In the genomic region with DNA sequence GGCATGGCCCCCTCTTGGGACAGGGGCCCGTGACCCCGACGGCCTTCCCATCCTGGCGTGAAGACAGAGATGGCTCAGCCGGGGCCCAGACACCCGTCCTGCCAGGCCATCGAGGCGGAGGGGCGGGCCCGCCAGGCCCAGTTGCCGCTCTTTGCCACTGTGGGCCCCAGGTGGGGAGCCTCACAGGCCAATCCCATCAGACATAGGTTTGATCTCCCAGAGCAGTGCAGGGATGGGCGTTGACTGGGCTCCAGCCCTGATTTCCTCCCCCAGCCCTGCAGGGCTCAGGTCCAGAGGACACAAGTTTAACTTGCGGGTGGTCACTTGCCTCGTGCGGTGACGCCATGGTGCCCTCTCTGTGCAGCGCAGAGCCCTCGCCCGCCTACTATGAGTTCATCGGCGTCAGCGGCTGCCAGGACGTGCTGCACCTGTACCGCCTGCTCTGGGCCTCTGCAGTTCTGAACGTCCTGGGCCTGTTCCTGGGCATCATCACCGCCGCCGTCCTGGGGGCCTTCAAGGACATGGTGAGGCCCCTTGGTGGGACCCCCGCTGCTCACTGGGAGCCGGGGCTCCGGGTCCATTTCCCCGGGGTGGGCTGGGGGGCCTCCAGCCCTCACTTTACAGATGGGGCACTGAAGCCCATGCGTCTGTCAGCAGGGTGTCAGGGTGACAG, we compare ENCODE assay signal across 24 cellular contexts. TPM values are rescaled to one million over a fixed set of nuclear protein-coding genes. Genes with fewer than 3 reads are reported as not detected.
A peak's percentile ranks its signal among the peaks of the same experiment; 100 is the strongest.
DNase-seq lines count a peak whose midpoint lies in the region; ATAC-seq and TF ChIP-seq lines count a peak whose summit lies in the region.
"Had no signal": no experiment of that assay in that cellular context is flagged by ENCODE, and none has a peak within 500 bp of the region (broad histone marks: within the 10 kb centered on the region; RNA-seq: fewer than 3 reads in every experiment).

No MANE protein-coding gene starts in this region.

- no peak overlapping the region for H3K27ac Mint-ChIP-seq in T-cell
- H3K27ac Mint-ChIP-seq: B cell; GM23338; stimulated activated naive CD8-positive, alpha-beta T cell treated with anti-CD3 and anti-CD28 coated beads, Interleukin-15, Interleukin-2, amounts not matched to agents 100 ng/mL and 50 ng/mL, for 24 hours; T-helper 17 cell had no signal

- no peak for DNase-seq in RWPE1 (ENCODE audit: low spot score)
- no peak for DNase-seq in hepatocyte (ENCODE audit: low spot score)
- DNase-seq in posterior vena cava (ENCODE audit: low spot score): peak; percentile 76
- no peak for DNase-seq in NCI-H510A treated with DMSO at 0.1 percent for 48 hours (lab: John Stamatoyannopoulos, UW)
- DNase-seq in T-cell: no peak
- DNase-seq: activated gamma-delta T cell treated with Interleukin-2 at 50 U/mL for 16 hours; activated T-cell treated with anti-CD3 and anti-CD28 coated beads, Interleukin-2, amount 50 U/mL, for 1 hour; NCI-H1092 treated with DMSO at 0.1 percent for 48 hours; NCI-H2029 treated with DMSO at 0.1 percent for 48 hours; NCI-H2227 treated with DMSO at 0.1 percent for 48 hours; NCI-H748 treated with DMSO at 0.1 percent for 48 hours; T-helper 17 cell; thyroid gland had no signal

- H3K36me3 ChIP-seq in BLaER1 (peaks cover 18% of the 10 kb centered on the region; the same call in 1 of the 2 replicates), hepatocyte (replicated peaks; ENCODE audit: insufficient read depth, low read depth) (no peaks in the 10 kb centered on the region)
- H3K36me3 ChIP-seq: thyroid gland had no signal

- H3K4me2 ChIP-seq in BLaER1 (peak overlapping the region; percentile 66), hepatocyte (peak overlapping the region; percentile 50)
- H3K4me2 ChIP-seq: SK-N-SH had no signal

- peak overlapping the region; percentile 17 for H2AFZ ChIP-seq in hepatocyte

- intact Hi-C loops in posterior vena cava (cut with DNase I): loop anchor here in 1 of 2 donors (5.0 kb wide), 1 partner anchor 421 kb away; no protein-coding TSS in a partner anchor

- no peak overlapping the region for H3K4me3 ChIP-seq in BLaER1
- no peak overlapping the region for H3K4me3 ChIP-seq in hepatocyte
- H3K4me3 ChIP-seq: body of pancreas, dorsolateral prefrontal cortex, GM23338, thyroid gland had no signal

- no peak overlapping the region for H3K27ac ChIP-seq in BLaER1
- H3K27ac ChIP-seq in RWPE1: peak overlapping the region; percentile 76
- H3K27ac ChIP-seq in hepatocyte: peak overlapping the region; percentile 65
- H3K27ac ChIP-seq: body of pancreas, dorsolateral prefrontal cortex, thyroid gland had no signal

- H4K20me1 ChIP-seq in BLaER1 (peaks cover 17% of the 10 kb centered on the region), hepatocyte (ENCODE audit: insufficient read depth, poor library complexity, severe bottlenecking) (no peaks in the 10 kb centered on the region)

- H3K9me2 ChIP-seq in hepatocyte (replicated peaks; ENCODE audit: insufficient read depth): no peaks in the 10 kb centered on the region
- H3K9me2 ChIP-seq: SK-N-SH had no signal

- H3K27me3 Mint-ChIP-seq in T-cell: peaks cover 0 to 2% of the 10 kb centered on the region in 2 donors
- H3K27me3 Mint-ChIP-seq: B cell; stimulated activated naive CD8-positive, alpha-beta T cell treated with anti-CD3 and anti-CD28 coated beads, Interleukin-15, Interleukin-2, amounts not matched to agents 100 ng/mL and 50 ng/mL, for 24 hours; T-helper 17 cell had no signal

- no peaks in the 10 kb centered on the region for H3K4me1 Mint-ChIP-seq in T-cell
- H3K4me1 Mint-ChIP-seq: B cell, GM23338, T-helper 17 cell had no signal

- H3K4me3 Mint-ChIP-seq in T-cell: no peak overlapping the region
- H3K4me3 Mint-ChIP-seq: B cell; GM23338; neural crest cell; stimulated activated naive CD8-positive, alpha-beta T cell treated with anti-CD3 and anti-CD28 coated beads, Interleukin-15, Interleukin-2, amounts not matched to agents 100 ng/mL and 50 ng/mL, for 24 hours; T-helper 17 cell had no signal

- H3K9me3 ChIP-seq in BLaER1 (peaks cover 14% of the 10 kb centered on the region), hepatocyte (ENCODE audit: low read depth) (no peaks in the 10 kb centered on the region)
- H3K9me3 ChIP-seq: body of pancreas, SK-N-SH, thyroid gland had no signal

- no peaks in the 10 kb centered on the region for H3K36me3 Mint-ChIP-seq in T-cell

- H3K4me1 ChIP-seq in BLaER1: peaks cover 14% of the 10 kb centered on the region
- H3K4me1 ChIP-seq in hepatocyte (ENCODE audit: insufficient read depth): peaks cover 5% of the 10 kb centered on the region
- H3K4me1 ChIP-seq: body of pancreas had no signal

- H3K27me3 ChIP-seq in BLaER1: peaks cover 14% of the 10 kb centered on the region; the same call in 1 of the 2 replicates
- H3K27me3 ChIP-seq in hepatocyte: no peaks in the 10 kb centered on the region
- H3K27me3 ChIP-seq: body of pancreas, thyroid gland had no signal

- POLR2A ChIA-PET in RWPE1 (lab: Yijun Ruan, JAX; ENCODE audit: low non-redundant PET) (no interaction called here), T-cell (lab: Charles Lee) (no interaction called here)

- CTCF ChIA-PET in RWPE1 (lab: Yijun Ruan, JAX): interaction anchor here (1.3 kb wide), 1 partner anchor 62 kb away, joined by 3 read pairs; a partner anchor contains a TSS
- CTCF ChIA-PET in T-cell (lab: Charles Lee): no interaction called here

- no peak for ATAC-seq in HG02763 (IDR thresholded peaks at IDR 0.05; ENCODE audit: unreplicated experiment)
- ATAC-seq in T-cell (replicated peaks in 1 of 4): no peak
- ATAC-seq in GM21360 (IDR thresholded peaks at IDR 0.05; ENCODE audit: unreplicated experiment): no peak
- ATAC-seq: T-helper 17 cell had no signal

- peak overlapping the region; percentile 22; the same call in 1 of the 2 replicates for H3K9ac ChIP-seq in BLaER1
- H3K9ac ChIP-seq: SK-N-SH had no signal

- H3K9me3 Mint-ChIP-seq in T-cell: no peaks in the 10 kb centered on the region
- H3K9me3 Mint-ChIP-seq: GM23338; neural crest cell; stimulated activated naive CD8-positive, alpha-beta T cell treated with anti-CD3 and anti-CD28 coated beads, Interleukin-15, Interleukin-2, amounts not matched to agents 100 ng/mL and 50 ng/mL, for 24 hours had no signal

- no peaks in the 10 kb centered on the region for H3K79me2 ChIP-seq in hepatocyte

- TF ChIP-seq CTCF in RWPE1 (conservative IDR thresholded peaks at IDR 0.05; ENCODE audit: low read depth): no peak
- TF ChIP-seq CTCF in hepatocyte (IDR thresholded peaks at IDR 0.05; ENCODE audit: poor library complexity): no peak

- 92% methylated on average over 29 of the region's 33 CpGs for WGBS in hepatocyte (ENCODE audit: low lambda C conversion rate, missing lambda C conversion rate)

RNA-seq across cellular contexts. Expression of a gene that starts 42.4 kb away (rescaled TPM):
- total RNA-seq in hepatocyte (0.10 and 1.5 TPM in 2 replicates), posterior vena cava (10 to 100 TPM; 20.2 to 22.9 TPM), T-cell (1 to 10 TPM in 2 of 5 donors, under 1 TPM in 3; 0.76 to 1.2 (median 0.89) TPM)
- 4.0 and 6.3 TPM in 2 replicates for polyA plus RNA-seq in hepatocyte
- total RNA-seq: G401 had no signal
